ENCODE assay signal across 15 cellular contexts in the genomic region with DNA sequence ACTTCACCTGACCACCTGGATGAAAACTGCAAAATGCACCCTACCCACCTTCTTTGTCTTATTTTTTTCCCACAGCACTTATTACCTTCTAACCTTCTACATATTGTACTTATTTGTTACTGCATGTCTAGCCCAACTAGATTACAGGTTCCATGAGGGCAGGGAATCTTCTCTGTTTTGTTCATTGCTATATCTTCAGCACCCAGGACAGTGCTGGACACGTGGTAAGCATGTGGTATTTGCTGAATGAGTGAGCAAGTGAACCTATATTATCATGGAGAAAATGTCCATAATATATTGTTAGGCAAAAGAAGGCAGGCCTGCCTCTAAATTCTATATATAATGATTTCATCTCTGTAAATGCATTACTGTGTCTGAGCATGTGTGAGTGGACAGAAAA.
DNase-seq lines count a peak whose midpoint lies in the region; ATAC-seq and TF ChIP-seq lines count a peak whose summit lies in the region.
"Had no signal": no experiment of that assay in that cellular context is flagged by ENCODE, and none has a peak within 500 bp of the region (broad histone marks: within the 10 kb centered on the region; RNA-seq: fewer than 3 reads in every experiment).

No MANE protein-coding gene starts in this region.

- ATAC-seq in natural killer cell treated with Interleukin-12 subunit alpha and Interleukin-12 subunit beta and Interleukin-15 and Interleukin-18, amount 100 ng/mL, for 72 hours: no peak
- ATAC-seq in HG03097 (IDR thresholded peaks at IDR 0.05; ENCODE audit: low FRiP score, unreplicated experiment) (no peak), left lung (no peak)

- peak overlapping the region; percentile 13 for H3K4me3 Mint-ChIP-seq in activated T-cell treated with anti-CD3 and anti-CD28 coated beads, Interleukin-2, amount 50 U/mL, for 24 hours
- peak overlapping the region; percentile 87 for H3K4me3 Mint-ChIP-seq in natural killer cell treated with Interleukin-12 subunit alpha and Interleukin-12 subunit beta and Interleukin-15 and Interleukin-18, amount 100 ng/mL, for 72 hours

- intact Hi-C loops in left lung (cut with DNase I): no loop called here

- no peaks in the 10 kb centered on the region for H3K9me3 Mint-ChIP-seq in activated T-cell treated with anti-CD3 and anti-CD28 coated beads, Interleukin-2, amount 50 U/mL, for 24 hours
- H3K9me3 Mint-ChIP-seq in natural killer cell treated with Interleukin-12 subunit alpha and Interleukin-12 subunit beta and Interleukin-15 and Interleukin-18, amount 100 ng/mL, for 72 hours: no peaks in the 10 kb centered on the region

- H3K27ac ChIP-seq in HL-60 (replicated peaks): peak overlapping the region; percentile 71
- H3K27ac ChIP-seq in VCaP: peak overlapping the region; percentile 27; the same call in 1 of the 2 replicates
- no peak overlapping the region for H3K27ac ChIP-seq in left lung
- H3K27ac ChIP-seq: BLaER1, KMS-11, PC-9, SK-N-MC had no signal

- H3K36me3 Mint-ChIP-seq in activated T-cell treated with anti-CD3 and anti-CD28 coated beads, Interleukin-2, amount 50 U/mL, for 24 hours (ENCODE audit: low read depth): peaks cover 41% of the 10 kb centered on the region
- peaks cover 6% of the 10 kb centered on the region for H3K36me3 Mint-ChIP-seq in natural killer cell treated with Interleukin-12 subunit alpha and Interleukin-12 subunit beta and Interleukin-15 and Interleukin-18, amount 100 ng/mL, for 72 hours

- H3K9me3 ChIP-seq in left lung: no peaks in the 10 kb centered on the region
- H3K9me3 ChIP-seq: BLaER1 had no signal

- TF ChIP-seq CTCF in HL-60 (IDR thresholded peaks at IDR 0.05; ENCODE audit: insufficient read depth, low read length): no peak
- TF ChIP-seq CTCF in VCaP (conservative IDR thresholded peaks at IDR 0.05): no peak
- TF ChIP-seq CTCF in left lung (IDR thresholded peaks at IDR 0.05): no peak

- H3K27ac Mint-ChIP-seq in activated T-cell treated with anti-CD3 and anti-CD28 coated beads, Interleukin-2, amount 50 U/mL, for 24 hours: no peak overlapping the region
- H3K27ac Mint-ChIP-seq in natural killer cell treated with Interleukin-12 subunit alpha and Interleukin-12 subunit beta and Interleukin-15 and Interleukin-18, amount 100 ng/mL, for 72 hours: peak overlapping the region; percentile 87 to 94

- H3K27me3 ChIP-seq in HL-60 (ENCODE audit: insufficient read depth, poor library complexity, severe bottlenecking) (no peaks in the 10 kb centered on the region), left lung (no peaks in the 10 kb centered on the region)
- H3K27me3 ChIP-seq: BLaER1 had no signal

- H3K4me1 Mint-ChIP-seq in activated T-cell treated with anti-CD3 and anti-CD28 coated beads, Interleukin-2, amount 50 U/mL, for 24 hours (ENCODE audit: low read depth): peaks cover 69% of the 10 kb centered on the region
- H3K4me1 Mint-ChIP-seq in natural killer cell treated with Interleukin-12 subunit alpha and Interleukin-12 subunit beta and Interleukin-15 and Interleukin-18, amount 100 ng/mL, for 72 hours (ENCODE audit: low read depth in 2 of 2): peaks cover 55 to 71% of the 10 kb centered on the region in 2 donors

- no peak for DNase-seq in activated T-cell treated with anti-CD3 and anti-CD28 coated beads, Interleukin-2, amount 50 U/mL, for 24 hours
- DNase-seq in activated T-cell treated with anti-CD3 and anti-CD28 coated beads for 4 hours: no peak
- DNase-seq in HL-60 (ENCODE audit: low read depth in 1 of 2, low spot score in 1 of 2): no peak
- no peak for DNase-seq in natural killer cell treated with Interleukin-12 subunit alpha and Interleukin-12 subunit beta and Interleukin-15 and Interleukin-18, amount 100 ng/mL, for 72 hours (ENCODE audit: low spot score)
- DNase-seq in left lung: no peak
- DNase-seq: DMS153, HCEC 1CT, NCI-H1105, NCI-H1694 treated with DMSO at 0.1 percent for 48 hours, PC-9 had no signal

- H3K36me3 ChIP-seq in left lung: no peaks in the 10 kb centered on the region

- H3K4me3 ChIP-seq in HL-60 (replicated peaks; ENCODE audit: insufficient read depth, low read length) (no peak overlapping the region), left lung (no peak overlapping the region)
- H3K4me3 ChIP-seq: BLaER1, PC-9, SK-N-MC had no signal

- no peaks in the 10 kb centered on the region for H3K4me1 ChIP-seq in left lung
- H3K4me1 ChIP-seq: BLaER1 had no signal

- H3K27me3 Mint-ChIP-seq in activated T-cell treated with anti-CD3 and anti-CD28 coated beads, Interleukin-2, amount 50 U/mL, for 24 hours: no peaks in the 10 kb centered on the region
- H3K27me3 Mint-ChIP-seq in natural killer cell treated with Interleukin-12 subunit alpha and Interleukin-12 subunit beta and Interleukin-15 and Interleukin-18, amount 100 ng/mL, for 72 hours: no peaks in the 10 kb centered on the region

Comparison
In these comparisons a context has a peak if more than half of its experiments do, and no peak if none do; other contexts are left out.
1. H3K27ac ChIP-seq: peak in HL-60 (single experiment) and VCaP (single experiment); none in left lung (0 of 2).